In the genomic region with DNA sequence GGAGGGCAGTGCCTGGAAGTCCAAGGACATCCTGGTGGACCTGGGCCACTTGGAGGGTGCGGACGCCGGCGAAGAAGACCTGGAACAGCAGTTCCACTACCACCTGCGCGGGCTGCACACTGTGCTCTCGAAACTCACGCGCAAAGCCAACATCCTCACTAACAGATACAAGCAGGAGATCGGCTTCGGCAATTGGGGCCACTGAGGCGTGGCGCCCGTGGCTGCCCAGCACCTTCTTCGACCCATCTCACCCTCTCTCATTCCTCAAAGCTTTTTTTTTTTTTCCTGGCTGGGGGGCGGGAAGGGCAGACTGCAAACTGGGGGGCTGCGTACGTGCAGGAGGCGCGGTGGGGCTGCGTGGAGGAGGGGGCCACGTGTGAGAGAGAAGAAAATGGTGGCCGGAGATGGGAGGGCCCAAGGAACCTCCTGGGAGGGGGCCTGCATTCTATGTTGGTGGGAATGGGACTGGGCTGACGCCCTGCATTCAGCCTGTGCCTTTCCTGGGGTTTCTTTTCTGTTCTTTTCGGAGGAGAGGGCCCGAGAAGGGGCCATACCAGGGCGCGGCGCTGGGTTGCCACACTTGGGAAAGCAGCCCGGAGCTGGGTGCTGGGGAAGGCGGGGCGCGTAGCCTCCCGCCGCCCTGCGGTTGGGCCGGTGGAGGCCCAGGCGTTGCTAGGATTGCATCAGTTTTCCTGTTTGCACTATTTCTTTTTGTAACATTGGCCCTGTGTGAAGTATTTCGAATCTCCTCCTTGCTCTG, we compare ENCODE assay signal across 8 cellular contexts. TPM values are rescaled to one million over a fixed set of nuclear protein-coding genes. Genes with fewer than 3 reads are reported as not detected.
DNase-seq lines count a peak whose midpoint lies in the region; ATAC-seq and TF ChIP-seq lines count a peak whose summit lies in the region.

No MANE protein-coding gene starts in this region.

- H3K9me3 Mint-ChIP-seq in activated naive CD4-positive, alpha-beta T cell treated with anti-CD3 and anti-CD28 coated beads, Interleukin-2, amount 10 ng/mL, durations not matched to agents 7 days and 5 days = no peaks in the 10 kb centered on the region

- DNase-seq in GM10266 (ENCODE audit: extremely low spot score) (peak; percentile 33), HUDEP-2 (lab: John Stamatoyannopoulos, UW; ENCODE audit: unreplicated experiment in 76 of 76) (peak in 64 of 76 experiments; percentile 1 to 68 (median 36)), RWPE2 (ENCODE audit: low spot score) (peak; percentile 33), globus pallidus (ENCODE audit: low spot score) (peak; percentile 69), occipital lobe (lab: John Stamatoyannopoulos, UW) (peak; percentile 8), upper lobe of right lung (peak; percentile 88)
- DNase-seq in activated naive CD4-positive, alpha-beta T cell treated with anti-CD3 and anti-CD28 coated beads, Interleukin-2, amount 10 ng/mL, durations not matched to agents 7 days and 5 days = peak; percentile 72

- TF ChIP-seq CTCF in GM10266 (IDR thresholded peaks at IDR 0.05; ENCODE audit: control insufficient read depth, insufficient read depth, low read depth, missing control alignments) (peak; percentile 18), RWPE2 (IDR thresholded peaks at IDR 0.05; ENCODE audit: poor library complexity, severe bottlenecking) (no peak), upper lobe of right lung (IDR thresholded peaks at IDR 0.05) (no peak)

- H3K27me3 ChIP-seq in RWPE2 (ENCODE audit: insufficient read depth, poor library complexity, severe bottlenecking) (no peaks in the 10 kb centered on the region), upper lobe of right lung (no peaks in the 10 kb centered on the region)

- H3K9me3 ChIP-seq in RWPE2 (ENCODE audit: severe bottlenecking) (no peaks in the 10 kb centered on the region), upper lobe of right lung (no peaks in the 10 kb centered on the region)

- ATAC-seq in RWPE2 (ENCODE audit: low read depth) (0 out of 3 replicates have a peak, but pooled peaks have one; percentile 11), upper lobe of right lung (peak; percentile 62), HG03469 (IDR thresholded peaks at IDR 0.05; ENCODE audit: unreplicated experiment) (no peak)

- CTCF ChIA-PET in activated naive CD4-positive, alpha-beta T cell treated with anti-CD3 and anti-CD28 coated beads, Interleukin-2, amount 10 ng/mL, durations not matched to agents 7 days and 5 days (lab: Charles Lee) = no interaction called here

- peak overlapping the region; percentile 75 for H3K4me3 ChIP-seq in RWPE2 (ENCODE audit: severe bottlenecking)
- peak overlapping the region; percentile 67 for H3K4me3 ChIP-seq in upper lobe of right lung

- peaks cover 30% of the 10 kb centered on the region for H3K4me1 Mint-ChIP-seq in activated naive CD4-positive, alpha-beta T cell treated with anti-CD3 and anti-CD28 coated beads, Interleukin-2, amount 10 ng/mL, durations not matched to agents 7 days and 5 days

- peak overlapping the region; percentile 92 for H3K27ac Mint-ChIP-seq in activated naive CD4-positive, alpha-beta T cell treated with anti-CD3 and anti-CD28 coated beads, Interleukin-2, amount 10 ng/mL, durations not matched to agents 7 days and 5 days

- peaks cover 35% of the 10 kb centered on the region for H3K36me3 Mint-ChIP-seq in activated naive CD4-positive, alpha-beta T cell treated with anti-CD3 and anti-CD28 coated beads, Interleukin-2, amount 10 ng/mL, durations not matched to agents 7 days and 5 days

- H3K4me3 Mint-ChIP-seq in activated naive CD4-positive, alpha-beta T cell treated with anti-CD3 and anti-CD28 coated beads, Interleukin-2, amount 10 ng/mL, durations not matched to agents 7 days and 5 days = peak overlapping the region; percentile 91

- H3K36me3 ChIP-seq in RWPE2 (ENCODE audit: low read depth) (peaks cover 26% of the 10 kb centered on the region), upper lobe of right lung (no peaks in the 10 kb centered on the region)

- H3K27ac ChIP-seq in RWPE2 (ENCODE audit: poor library complexity, severe bottlenecking) = peak overlapping the region; percentile 85
- H3K27ac ChIP-seq in upper lobe of right lung = peak overlapping the region; percentile 88

- H3K4me1 ChIP-seq in RWPE2 (ENCODE audit: insufficient read depth, poor library complexity, severe bottlenecking) (peaks cover 4% of the 10 kb centered on the region), upper lobe of right lung (peaks cover 3% of the 10 kb centered on the region)

- H3K27me3 Mint-ChIP-seq in activated naive CD4-positive, alpha-beta T cell treated with anti-CD3 and anti-CD28 coated beads, Interleukin-2, amount 10 ng/mL, durations not matched to agents 7 days and 5 days = no peaks in the 10 kb centered on the region

- intact Hi-C loops in upper lobe of right lung (cut with DNase I) = no loop called here

RNA-seq across cellular contexts. Expression of gene MID1IP1, which starts 4.2 kb away (rescaled TPM):
- 21.2 TPM for total RNA-seq in occipital lobe
- 83.6 TPM for total RNA-seq in upper lobe of right lung

Comparison
In these comparisons a context has a peak if more than half of its experiments do, and no peak if none do; other contexts are left out.
1. DNase-seq: peak in every context shown above with its lines; median percentile 88 in upper lobe of right lung; 72 in activated naive CD4-positive, alpha-beta T cell treated with anti-CD3 and anti-CD28 coated beads, Interleukin-2, amount 10 ng/mL, durations not matched to agents 7 days and 5 days; 69 in globus pallidus; 36 in HUDEP-2; 33 in GM10266; 33 in RWPE2; 8 in occipital lobe.